ENCODE assay signal across 1 cellular context in genomic region chr2:26727641-26728561, GRCh38.
TF ChIP-seq lines count a peak whose summit lies in the region.

No MANE protein-coding gene starts in this region.

TF ChIP-seq in GM23338, 12 proteins besides CTCF, POLR2A, EP300 and RAD21 (continued from another document):
- TF ChIP-seq REST (IDR thresholded peaks at IDR 0.05; ENCODE audit: unreplicated experiment) (no peak), JUNB (IDR thresholded peaks at IDR 0.05; ENCODE audit: unreplicated experiment) (no peak), ETS1 (IDR thresholded peaks at IDR 0.05) (no peak), CREB1 (CRISPR knock-in tag; IDR thresholded peaks at IDR 0.05; ENCODE audit: low read depth) (no peak), EZH2phosphoT487 (IDR thresholded peaks at IDR 0.05; ENCODE audit: unreplicated experiment) (no peak), NANOG (IDR thresholded peaks at IDR 0.05; ENCODE audit: borderline replicate concordance) (no peak), EZH2 (IDR thresholded peaks at IDR 0.05; ENCODE audit: low read depth, unreplicated experiment) (no peak), ZNF331 (CRISPR knock-in tag; IDR thresholded peaks at IDR 0.05; ENCODE audit: low read depth) (no peak), ZNF114 (CRISPR knock-in tag; IDR thresholded peaks at IDR 0.05) (no peak), STAT1 (IDR thresholded peaks at IDR 0.05; ENCODE audit: unreplicated experiment) (no peak)
